ENCODE assay signal across 29 cellular contexts in the genomic region with DNA sequence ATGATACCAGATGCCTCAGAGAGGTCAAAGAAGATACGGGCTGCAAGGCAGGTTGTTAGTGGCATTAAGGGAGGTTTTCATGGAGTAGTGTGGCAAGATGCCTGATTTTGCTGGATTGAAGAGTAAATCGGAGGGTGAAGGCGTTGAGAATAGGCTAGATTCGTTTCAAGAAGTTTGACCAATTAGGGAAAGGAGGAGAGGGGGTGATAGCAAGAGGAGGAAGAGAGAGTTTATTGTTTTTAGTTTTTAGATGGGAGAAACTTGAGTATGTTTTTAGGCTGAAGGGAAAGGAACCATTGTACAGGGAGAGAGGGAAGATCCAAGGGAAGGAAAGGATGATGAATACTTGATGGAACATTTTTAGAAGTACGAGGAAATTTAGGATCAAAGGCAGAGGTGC. TPM values are rescaled to one million over a fixed set of nuclear protein-coding genes. Genes with fewer than 3 reads are reported as not detected.
DNase-seq lines count a peak whose midpoint lies in the region; ATAC-seq and TF ChIP-seq lines count a peak whose summit lies in the region.
"Had no signal": no experiment of that assay in that cellular context is flagged by ENCODE, and none has a peak within 500 bp of the region (broad histone marks: within the 10 kb centered on the region; RNA-seq: fewer than 3 reads in every experiment).

No MANE protein-coding gene starts in this region.

- H3K4me1 Mint-ChIP-seq in activated naive CD4-positive, alpha-beta T cell treated with anti-CD3 and anti-CD28 coated beads, Interleukin-2, amount 10 ng/mL, durations not matched to agents 7 days and 5 days = peaks cover 16% of the 10 kb centered on the region

- TF ChIP-seq RAD21 in IMR-90 (IDR thresholded peaks at IDR 0.05; ENCODE audit: low read length) = no peak

- no peak overlapping the region for H2AK9ac ChIP-seq in IMR-90 (replicated peaks; ENCODE audit: low read depth, low read length, poor library complexity)

- no peaks in the 10 kb centered on the region for H3K27me3 Mint-ChIP-seq in activated naive CD4-positive, alpha-beta T cell treated with anti-CD3 and anti-CD28 coated beads, Interleukin-2, amount 10 ng/mL, durations not matched to agents 7 days and 5 days
- H3K27me3 Mint-ChIP-seq: CD8-positive, alpha-beta memory T cell had no signal

- no peak overlapping the region for H2AK5ac ChIP-seq in IMR-90 (ENCODE audit: low read depth, low read length)

- H2BK15ac ChIP-seq in IMR-90 (ENCODE audit: low read depth, low read length) = no peak overlapping the region

- ATAC-seq in activated naive CD4-positive, alpha-beta T cell treated with anti-CD3 and anti-CD28 coated beads, Interleukin-2, amount 50 U/mL, for 72 hours = no peak
- ATAC-seq in IMR-90 (ENCODE audit: low read depth) = no peak
- no peak for ATAC-seq in HG02885 (IDR thresholded peaks at IDR 0.05; ENCODE audit: poor library complexity, unreplicated experiment)
- ATAC-seq: GM12878, Panc1 had no signal

- H3K4me1 ChIP-seq in IMR-90 (ENCODE audit: control insufficient read depth, insufficient read depth, low read length) (peaks cover 9% of the 10 kb centered on the region), ectodermal cell (ENCODE audit: control insufficient read depth, insufficient read depth, low read length) (peaks cover 15% of the 10 kb centered on the region), smooth muscle cell (ENCODE audit: low read depth) (peaks cover 32% of the 10 kb centered on the region)

- H3K9ac ChIP-seq in IMR-90 (ENCODE audit: low read depth, low read length) (no peak overlapping the region), smooth muscle cell (ENCODE audit: low read depth) (no peak overlapping the region)
- H3K9ac ChIP-seq: GM23248 had no signal

- POLR2A ChIA-PET in IMR-90 (lab: Charles Lee; ENCODE audit: unreplicated experiment) = no interaction called here

- peak overlapping the region; percentile 72 for H3K4ac ChIP-seq in IMR-90 (ENCODE audit: low read depth, low read length)

- peaks cover 13% of the 10 kb centered on the region for H3K9me1 ChIP-seq in IMR-90 (ENCODE audit: insufficient read depth, low read length)

- H3K79me1 ChIP-seq in IMR-90 (ENCODE audit: low read depth in 1 of 2, low read length in 2 of 2) = peaks cover 6 to 20% of the 10 kb centered on the region in 2 experiments; a peak in 3 of 4 replicates

- BruUV-seq in IMR-90 (replicated peaks; lab: Mats Ljungman, UMichigan) = no TSS peak

- H3K27me3 ChIP-seq in IMR-90 (ENCODE audit: control insufficient read depth, insufficient read depth, low read length) (no peaks in the 10 kb centered on the region), ectodermal cell (ENCODE audit: control insufficient read depth, insufficient read depth, low read length, poor library complexity, severe bottlenecking) (no peaks in the 10 kb centered on the region), smooth muscle cell (ENCODE audit: low read depth) (no peaks in the 10 kb centered on the region)

- intact Hi-C loops in IMR-90 (cut with micrococcal nuclease) = no loop called here

- no peak overlapping the region; the same call in 1 of the 2 replicates for H4K5ac ChIP-seq in IMR-90 (ENCODE audit: low read depth, low read length)

- H2BK5ac ChIP-seq in IMR-90 (ENCODE audit: low read depth, low read length, poor library complexity, severe bottlenecking) = peak overlapping the region; percentile 9

- no peaks in the 10 kb centered on the region for H3K9me3 Mint-ChIP-seq in activated naive CD4-positive, alpha-beta T cell treated with anti-CD3 and anti-CD28 coated beads, Interleukin-2, amount 10 ng/mL, durations not matched to agents 7 days and 5 days
- no peaks in the 10 kb centered on the region for H3K9me3 Mint-ChIP-seq in activated naive CD4-positive, alpha-beta T cell treated with anti-CD3 and anti-CD28 coated beads, Interleukin-2, amount 50 U/mL, for 72 hours
- H3K9me3 Mint-ChIP-seq: CD8-positive, alpha-beta memory T cell had no signal

- no peak for DNase-seq in activated naive CD4-positive, alpha-beta T cell treated with anti-CD3 and anti-CD28 coated beads, Interleukin-2, amount 10 ng/mL, durations not matched to agents 7 days and 5 days
- no peak for DNase-seq in activated naive CD4-positive, alpha-beta T cell treated with anti-CD3 and anti-CD28 coated beads, Interleukin-2, amount 50 U/mL, for 72 hours (ENCODE audit: low spot score in 2 of 2)
- DNase-seq in IMR-90 = no peak
- DNase-seq in smooth muscle cell (lab: John Stamatoyannopoulos, UW; ENCODE audit: unreplicated experiment) = no peak
- no peak for DNase-seq in SW480 (ENCODE audit: low spot score)
- DNase-seq: C1 segment of cervical spinal cord; CD8-positive, alpha-beta memory T cell; DMS 273 treated with DMSO at 0.1 percent for 48 hours; DMS79; EL; GDM1; GM23248; Karpas-422; NCI-H1092; NCI-H1417 treated with DMSO at 0.1 percent for 48 hours; NCI-H187; NCI-H2081 treated with DMSO at 0.1 percent for 48 hours; NCI-H2171; NCI-H226; NCI-H510A; NCI-H69; SHP77 had no signal

- H3F3A ChIP-seq in smooth muscle cell (ENCODE audit: low read depth) = peaks cover 7% of the 10 kb centered on the region

- H3K4me2 ChIP-seq in IMR-90 (ENCODE audit: low read depth, low read length) (no peak overlapping the region), smooth muscle cell (no peak overlapping the region)

- TF ChIP-seq POLR2A in IMR-90 (IDR thresholded peaks at IDR 0.05; ENCODE audit: low read depth, low read length) = no peak

- H3K4me3 Mint-ChIP-seq in activated naive CD4-positive, alpha-beta T cell treated with anti-CD3 and anti-CD28 coated beads, Interleukin-2, amount 10 ng/mL, durations not matched to agents 7 days and 5 days = no peak overlapping the region
- H3K4me3 Mint-ChIP-seq: CD8-positive, alpha-beta memory T cell had no signal

- CTCF ChIA-PET in activated naive CD4-positive, alpha-beta T cell treated with anti-CD3 and anti-CD28 coated beads, Interleukin-2, amount 10 ng/mL, durations not matched to agents 7 days and 5 days (lab: Charles Lee) = interaction anchor here (0.8 kb wide), 1 partner anchor 200 kb away, joined by 4 read pairs; no protein-coding TSS in a partner anchor
- CTCF ChIA-PET in IMR-90 (lab: Yijun Ruan, JAX) = no interaction called here

- H3K9me3 ChIP-seq in IMR-90 (ENCODE audit: control insufficient read depth, insufficient read depth, low read length) (no peaks in the 10 kb centered on the region), ectodermal cell (ENCODE audit: control insufficient read depth, low read length) (no peaks in the 10 kb centered on the region), smooth muscle cell (replicated peaks; ENCODE audit: low read depth) (no peaks in the 10 kb centered on the region)
- H3K9me3 ChIP-seq: HAP-1 had no signal

- H4K8ac ChIP-seq in IMR-90 (ENCODE audit: low read depth in 2 of 2, low read length in 2 of 2) = peak overlapping the region in 1 of 2 experiments; percentile 53; a peak in 1 of 4 replicates

- no peak overlapping the region for H3K23ac ChIP-seq in IMR-90 (ENCODE audit: low read depth, low read length)

- H2AFZ ChIP-seq in IMR-90 (replicated peaks; ENCODE audit: low read length, poor library complexity) (no peak overlapping the region), smooth muscle cell (ENCODE audit: low read depth) (no peak overlapping the region)
- H2AFZ ChIP-seq: GM23248 had no signal

- TF ChIP-seq CTCF in IMR-90 (conservative IDR thresholded peaks at IDR 0.05; ENCODE audit: low read depth, low read length) (no peak), smooth muscle cell (IDR thresholded peaks at IDR 0.05; ENCODE audit: borderline replicate concordance, insufficient read depth, poor library complexity, severe bottlenecking) (no peak)

- H4K20me1 ChIP-seq in IMR-90 (ENCODE audit: insufficient read depth, low read length) (0 out of 2 replicates have a peak, but pooled peaks cover 1% of the 10 kb centered on the region), smooth muscle cell (ENCODE audit: low read depth) (peaks cover 7% of the 10 kb centered on the region)

- H3K4me3 ChIP-seq in IMR-90 (ENCODE audit: insufficient read depth, low read depth, low read length) = no peak overlapping the region
- no peak overlapping the region for H3K4me3 ChIP-seq in ectodermal cell (ENCODE audit: insufficient read depth, low read depth, low read length)
- no peak overlapping the region for H3K4me3 ChIP-seq in smooth muscle cell
- H3K4me3 ChIP-seq: GM12878, GM23248, HAP-1 had no signal

- in situ Hi-C loops in IMR-90 (cut with MboI; ENCODE audit: low sequenced_read_pairs) = no loop called here

- 88 to 100% methylated on average over 3 to 5 of the region's 5 CpGs for WGBS in IMR-90 (ENCODE audit: extremely low coverage in 2 of 2, insufficient read length in 1 of 2), 2 experiments
- 92 to 94% methylated on average over 5 of the region's 5 CpGs for WGBS in ectodermal cell, 2 experiments
- 95% methylated on average over 5 of the region's 5 CpGs for WGBS in smooth muscle cell (ENCODE audit: low lambda C conversion rate)

- no peak overlapping the region for H3K27ac ChIP-seq in IMR-90 (ENCODE audit: insufficient read depth, low read length)
- H3K27ac ChIP-seq in ectodermal cell (ENCODE audit: insufficient read depth, low read depth, low read length, poor library complexity, severe bottlenecking) = peak overlapping the region; percentile 36
- no peak overlapping the region for H3K27ac ChIP-seq in smooth muscle cell (ENCODE audit: low read depth)
- H3K27ac ChIP-seq: GM23248, HL-60, RWPE1 had no signal

- no peak overlapping the region for H4K91ac ChIP-seq in IMR-90 (ENCODE audit: insufficient read depth, low read depth, low read length)

- no peak overlapping the region for H2BK20ac ChIP-seq in IMR-90 (ENCODE audit: low read depth, low read length)

- H2BK120ac ChIP-seq in IMR-90 (ENCODE audit: low read depth, low read length) = peak overlapping the region; percentile 46; the same call in 1 of the 2 replicates

- H3K79me2 ChIP-seq in smooth muscle cell (ENCODE audit: low read depth) = peaks cover 16% of the 10 kb centered on the region

- dilution Hi-C loops in IMR-90 (cut with HindIII; ENCODE audit: low sequenced_read_pairs, unreplicated experiment) = no loop called here

- H3K27ac Mint-ChIP-seq in activated naive CD4-positive, alpha-beta T cell treated with anti-CD3 and anti-CD28 coated beads, Interleukin-2, amount 10 ng/mL, durations not matched to agents 7 days and 5 days = peak overlapping the region; percentile 83
- H3K27ac Mint-ChIP-seq in activated naive CD4-positive, alpha-beta T cell treated with anti-CD3 and anti-CD28 coated beads, Interleukin-2, amount 50 U/mL, for 72 hours = peak overlapping the region in 1 of 2 donors; percentile 69

- H3K14ac ChIP-seq in IMR-90 (replicated peaks; ENCODE audit: low read depth, low read length) = peak overlapping the region; percentile 60

- no peak overlapping the region for H3K56ac ChIP-seq in IMR-90 (ENCODE audit: extremely low read depth, insufficient read depth, low read length)

- peak overlapping the region; percentile 8; the same call in 1 of the 2 replicates for H3K18ac ChIP-seq in IMR-90 (ENCODE audit: low read depth, low read length)

- H3K36me3 ChIP-seq in IMR-90 (ENCODE audit: control insufficient read depth, insufficient read depth, low read length) (no peaks in the 10 kb centered on the region), ectodermal cell (ENCODE audit: control insufficient read depth, insufficient read depth, low read length) (no peaks in the 10 kb centered on the region), smooth muscle cell (ENCODE audit: low read depth) (no peaks in the 10 kb centered on the region)
- H3K36me3 ChIP-seq: HAP-1 had no signal

- H3K36me3 Mint-ChIP-seq in activated naive CD4-positive, alpha-beta T cell treated with anti-CD3 and anti-CD28 coated beads, Interleukin-2, amount 10 ng/mL, durations not matched to agents 7 days and 5 days = peaks cover 4% of the 10 kb centered on the region
- no peaks in the 10 kb centered on the region for H3K36me3 Mint-ChIP-seq in activated naive CD4-positive, alpha-beta T cell treated with anti-CD3 and anti-CD28 coated beads, Interleukin-2, amount 50 U/mL, for 72 hours

RNA-seq across cellular contexts. Expression of gene CSTPP1, which starts 16.5 kb away (rescaled TPM):
- 10 to 100 TPM; 12.5 to 29.2 TPM for total RNA-seq in activated naive CD4-positive, alpha-beta T cell treated with anti-CD3 and anti-CD28 coated beads, Interleukin-2, amount 50 U/mL, for 72 hours
- total RNA-seq in IMR-90 (2012; rRNA removed) (21.1 and 22.0 TPM in 2 replicates), smooth muscle cell (26.4 and 37.4 TPM in 2 replicates)
- polyA plus RNA-seq in IMR-90 (2012; rRNA removed) (35.7 and 36.6 TPM in 2 replicates), smooth muscle cell (44.8 and 45.9 TPM in 2 replicates)
- 40.1 and 40.4 TPM in 2 replicates for polyA plus RNA-seq in IMR-90 (2012; cell fraction: cytosol; rRNA removed)
- 25.2 and 32.4 TPM in 2 replicates for polyA plus RNA-seq in IMR-90 (2012; cell fraction: nucleus; rRNA removed; ENCODE audit: low replicate concordance)
- polyA plus RNA-seq in ectodermal cell (2013, experiment 1 of 4) = 83.1 TPM
- polyA plus RNA-seq in ectodermal cell (2013, experiment 2 of 4) = 85.2 TPM
- polyA plus RNA-seq in ectodermal cell (2013, experiment 3 of 4) = 68.8 TPM
- 75.8 TPM for polyA plus RNA-seq in ectodermal cell (2013, experiment 4 of 4)

RNA-seq across cellular contexts. Expression of gene LRP4, which starts 34.7 kb away (rescaled TPM):
- total RNA-seq in activated naive CD4-positive, alpha-beta T cell treated with anti-CD3 and anti-CD28 coated beads, Interleukin-2, amount 50 U/mL, for 72 hours = under 1 TPM in 1 of 2 donors, not detected in 1; 0.18 TPM
- total RNA-seq in IMR-90 (2012; rRNA removed) (3.9 and 4.1 TPM in 2 replicates), smooth muscle cell (13.6 and 14.8 TPM in 2 replicates)
- polyA plus RNA-seq in IMR-90 (2012; rRNA removed) (5.1 and 5.8 TPM in 2 replicates), smooth muscle cell (7.1 and 10.4 TPM in 2 replicates)
- polyA plus RNA-seq in IMR-90 (2012; cell fraction: cytosol; rRNA removed) = 3.2 and 3.3 TPM in 2 replicates
- 8.7 and 11.6 TPM in 2 replicates for polyA plus RNA-seq in IMR-90 (2012; cell fraction: nucleus; rRNA removed; ENCODE audit: low replicate concordance)
- polyA plus RNA-seq in ectodermal cell (2013, experiment 1 of 4) = 60.5 TPM
- 63.5 TPM for polyA plus RNA-seq in ectodermal cell (2013, experiment 2 of 4)
- 41.1 TPM for polyA plus RNA-seq in ectodermal cell (2013, experiment 3 of 4)
- polyA plus RNA-seq in ectodermal cell (2013, experiment 4 of 4) = 49.9 TPM
- polyA plus RNA-seq: CD8-positive, alpha-beta memory T cell had no signal
